ENCODE assay signal across 10 cellular contexts in genomic region chr19:46866407-46867132, GRCh38. TPM values are rescaled to one million over a fixed set of nuclear protein-coding genes. Genes with fewer than 3 reads are reported as not detected.
A peak's percentile ranks its signal among the peaks of the same experiment; 100 is the strongest.
DNase-seq lines count a peak whose midpoint lies in the region; ATAC-seq, FAIRE-seq and TF ChIP-seq lines count a peak whose summit lies in the region.
"Had no signal": no experiment of that assay in that cellular context is flagged by ENCODE, and none has a peak within 500 bp of the region (broad histone marks: within the 10 kb centered on the region; RNA-seq: fewer than 3 reads in every experiment).

No MANE protein-coding gene starts in this region.

- H3K4me3 ChIP-seq in Loucy (ENCODE audit: low read length, poor library complexity, severe bottlenecking) (peak overlapping the region; percentile 57), prostate gland (no peak overlapping the region)
- H3K4me3 ChIP-seq: body of pancreas had no signal

- no peaks in the 10 kb centered on the region for H3F3A ChIP-seq in Loucy (ENCODE audit: low read depth)

- H3K27me3 ChIP-seq in Loucy (ENCODE audit: insufficient read depth, low read length, poor library complexity, severe bottlenecking) (no peaks in the 10 kb centered on the region), prostate gland (replicated peaks; ENCODE audit: insufficient read depth) (no peaks in the 10 kb centered on the region)
- H3K27me3 ChIP-seq: body of pancreas had no signal

- intact Hi-C loops in prostate gland (cut with DNase I), result no loop called here

- H3K4me1 ChIP-seq in Loucy (ENCODE audit: insufficient read depth, low read length, poor library complexity, severe bottlenecking), result peaks cover 56% of the 10 kb centered on the region
- peaks cover 24% of the 10 kb centered on the region for H3K4me1 ChIP-seq in prostate gland (replicated peaks)

- no peak overlapping the region for H2AFZ ChIP-seq in Loucy (ENCODE audit: low read length)

- peaks cover 86% of the 10 kb centered on the region for H4K20me1 ChIP-seq in Loucy (ENCODE audit: insufficient read depth, low read length, poor library complexity, severe bottlenecking)

- no peaks in the 10 kb centered on the region for H3K9me2 ChIP-seq in Loucy (replicated peaks; ENCODE audit: low read depth, low read length)

- peak overlapping the region in 1 of 2 donors; percentile 12 for H3K27ac ChIP-seq in prostate gland

- DNase-seq in DMS53 treated with DMSO at 0.1 percent for 48 hours (lab: John Stamatoyannopoulos, UW; ENCODE audit: unreplicated experiment), result peak; percentile 82
- no peak for DNase-seq in effector memory CD8-positive, alpha-beta T cell
- no peak for DNase-seq in osteocyte (ENCODE audit: extremely low spot score, unreplicated experiment)
- DNase-seq in GM12891 (ENCODE audit: insufficient read length, low spot score), result no peak
- no peak for DNase-seq in urothelium cell line (ENCODE audit: low spot score)
- DNase-seq in prostate gland (ENCODE audit: low spot score), result no peak
- DNase-seq: body of pancreas, MM.1S had no signal

- peak overlapping the region; percentile 54 to 66 for H3K27ac Mint-ChIP-seq in effector memory CD8-positive, alpha-beta T cell
- peak overlapping the region; percentile 84 for H3K27ac Mint-ChIP-seq in osteocyte (ENCODE audit: unreplicated experiment)

- peak overlapping the region; percentile 97 for H3K4me2 ChIP-seq in Loucy (ENCODE audit: low read depth, low read length, poor library complexity, severe bottlenecking)

- no peak for TF ChIP-seq CTCF in Loucy (conservative IDR thresholded peaks at IDR 0.05; ENCODE audit: low read length)
- no peak for TF ChIP-seq CTCF in osteocyte (IDR thresholded peaks at IDR 0.05)
- no peak for TF ChIP-seq CTCF in prostate gland (IDR thresholded peaks at IDR 0.05)

- H3K36me3 ChIP-seq in Loucy (ENCODE audit: insufficient read depth, low read length) (no peaks in the 10 kb centered on the region), prostate gland (no peaks in the 10 kb centered on the region)

- FAIRE-seq in GM12891 (lab: Jason Lieb, UNC) (no peak), urothelium cell line (lab: Jason Lieb, UNC) (no peak)
- FAIRE-seq: RCC 7860 had no signal

- no peak for ATAC-seq in effector memory CD8-positive, alpha-beta T cell (replicated peaks)
- ATAC-seq: body of pancreas had no signal

- H3K4me1 Mint-ChIP-seq in effector memory CD8-positive, alpha-beta T cell (ENCODE audit: low read depth in 2 of 2), result peaks cover 24% of the 10 kb centered on the region in 2 donors
- H3K4me1 Mint-ChIP-seq in osteocyte (ENCODE audit: unreplicated experiment), result peaks cover 8% of the 10 kb centered on the region

- WGBS in prostate gland, result 36% methylated on average over 3 of the region's 3 CpGs

- TF ChIP-seq POLR2A in GM12891 (IDR thresholded peaks at IDR 0.05; ENCODE audit: low read depth, low read length), result no peak
- TF ChIP-seq POLR2A in prostate gland (IDR thresholded peaks at IDR 0.05), result no peak

- H3K9me3 Mint-ChIP-seq in effector memory CD8-positive, alpha-beta T cell, result no peaks in the 10 kb centered on the region
- H3K9me3 Mint-ChIP-seq in osteocyte (ENCODE audit: unreplicated experiment), result no peaks in the 10 kb centered on the region

- H3K36me3 Mint-ChIP-seq in effector memory CD8-positive, alpha-beta T cell (ENCODE audit: insufficient read depth), result no peaks in the 10 kb centered on the region
- peaks cover 2% of the 10 kb centered on the region for H3K36me3 Mint-ChIP-seq in osteocyte (ENCODE audit: unreplicated experiment)

- peaks cover 100% of the 10 kb centered on the region for H3K79me2 ChIP-seq in Loucy (ENCODE audit: insufficient read depth, low read length)

- peak overlapping the region; percentile 41 for H3K9ac ChIP-seq in Loucy (ENCODE audit: low read depth, low read length, poor library complexity, severe bottlenecking)

- H3K9me3 ChIP-seq in Loucy (ENCODE audit: insufficient read depth, low read depth, low read length) (no peaks in the 10 kb centered on the region), prostate gland (no peaks in the 10 kb centered on the region)
- H3K9me3 ChIP-seq: body of pancreas had no signal

- H3K27me3 Mint-ChIP-seq in effector memory CD8-positive, alpha-beta T cell, result no peaks in the 10 kb centered on the region
- no peaks in the 10 kb centered on the region for H3K27me3 Mint-ChIP-seq in osteocyte (ENCODE audit: unreplicated experiment)

- peak overlapping the region in 1 of 2 donors; percentile 15 for H3K4me3 Mint-ChIP-seq in effector memory CD8-positive, alpha-beta T cell
- H3K4me3 Mint-ChIP-seq in osteocyte (ENCODE audit: unreplicated experiment), result peak overlapping the region; percentile 8

TF ChIP-seq in GM12891, 5 proteins besides CTCF, POLR2A, EP300 and RAD21:
- TF ChIP-seq POLR2AphosphoS5 (IDR thresholded peaks at IDR 0.05; ENCODE audit: low read depth, low read length) (no peak), POU2F2 (IDR thresholded peaks at IDR 0.05; ENCODE audit: low read depth, low read length) (no peak), TAF1 (IDR thresholded peaks at IDR 0.05; ENCODE audit: low read depth, low read length) (no peak), PAX5 (IDR thresholded peaks at IDR 0.05; ENCODE audit: insufficient read depth, low read length, severe bottlenecking) (no peak), SPI1 (IDR thresholded peaks at IDR 0.05; ENCODE audit: low read depth, low read length) (no peak)

RNA-seq across cellular contexts. Expression of gene ARHGAP35, which starts 5.8 kb away (rescaled TPM):
- total RNA-seq in osteocyte, result 107 and 113 TPM in 2 replicates
- 9.9 TPM for polyA plus RNA-seq in GM12891 (2012; ENCODE audit: low read depth, missing spikeins)
- 10 to 100 TPM; 56.3 to 75.0 TPM for total RNA-seq in prostate gland

RNA-seq across cellular contexts. Expression of gene AP2S1, which starts 15.9 kb away (rescaled TPM):
- total RNA-seq in osteocyte (226 and 229 TPM in 2 replicates), prostate gland (100 to 1,000 TPM; 118 to 141 TPM)
- 103 TPM for polyA plus RNA-seq in GM12891 (2012; ENCODE audit: low read depth, missing spikeins)
